In the genomic region with DNA sequence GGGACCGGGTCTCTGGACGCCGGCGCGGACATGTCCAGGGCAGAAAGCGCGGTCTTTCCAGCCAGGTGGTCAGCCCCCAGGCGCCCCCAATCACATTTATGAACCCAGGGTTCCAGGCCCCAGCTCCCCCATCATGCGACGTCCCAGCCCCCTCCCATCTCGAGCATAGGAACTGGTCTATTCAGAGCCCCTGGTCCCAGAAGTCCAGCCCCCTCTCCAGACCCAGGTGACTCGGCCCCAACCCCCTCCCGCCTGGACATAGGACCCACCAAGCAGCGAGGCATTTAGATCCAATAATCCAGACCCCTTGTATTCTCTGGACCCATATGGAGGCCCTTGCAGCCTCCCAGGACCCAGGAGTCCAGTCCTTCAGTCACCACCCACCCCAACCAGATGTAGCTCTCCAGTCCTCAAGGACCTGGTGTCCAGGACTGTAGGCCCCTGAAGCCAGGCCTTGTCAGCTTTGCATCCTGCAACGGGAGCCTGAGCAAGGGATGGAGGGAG, we compare ENCODE assay signal across 8 cellular contexts. TPM values are rescaled to one million over a fixed set of nuclear protein-coding genes. Genes with fewer than 3 reads are reported as not detected.
A peak's percentile ranks its signal among the peaks of the same experiment; 100 is the strongest.
DNase-seq lines count a peak whose midpoint lies in the region; ATAC-seq, FAIRE-seq and TF ChIP-seq lines count a peak whose summit lies in the region.

No MANE protein-coding gene starts in this region.

- no peak overlapping the region for H3K27ac ChIP-seq in ACC112 (ENCODE audit: low read depth, low read length)
- no peak overlapping the region for H3K27ac ChIP-seq in small intestine (ENCODE audit: low read depth in 1 of 2, low read length in 1 of 2)
- no peak overlapping the region for H3K27ac ChIP-seq in foreskin keratinocyte

- H3K9me3 Mint-ChIP-seq in naive thymus-derived CD8-positive, alpha-beta T cell, result no peaks in the 10 kb centered on the region

- no peaks in the 10 kb centered on the region for H3K9me3 ChIP-seq in small intestine (ENCODE audit: control insufficient read depth, low read depth)

- H3K4me1 Mint-ChIP-seq in naive thymus-derived CD8-positive, alpha-beta T cell, result peaks cover 14 to 32% (median 17%) of the 10 kb centered on the region in 4 donors

- H3K36me3 ChIP-seq in ACC112 (ENCODE audit: insufficient read depth, low read length) (no peaks in the 10 kb centered on the region), bronchial epithelial cell (ENCODE audit: control insufficient read depth, insufficient read depth, low read length) (no peaks in the 10 kb centered on the region), small intestine (ENCODE audit: control insufficient read depth in 2 of 2, insufficient read depth in 2 of 2, low read length in 2 of 2) (no peaks in the 10 kb centered on the region)

- no peak for ATAC-seq in naive thymus-derived CD8-positive, alpha-beta T cell
- no peak for ATAC-seq in foreskin keratinocyte
- no peak for ATAC-seq in HG03354 (IDR thresholded peaks at IDR 0.05; ENCODE audit: poor library complexity, severe bottlenecking, unreplicated experiment)

- peaks cover 0 to 2% (median 0%) of the 10 kb centered on the region in 3 donors for H3K36me3 Mint-ChIP-seq in naive thymus-derived CD8-positive, alpha-beta T cell

- WGBS in small intestine, 3 donors, result 1 to 4% (median 3%) methylated on average over 12 to 15 of the region's 15 CpGs

- H3K4me1 ChIP-seq in ACC112 (ENCODE audit: control insufficient read depth, insufficient read depth, low read length, unreplicated experiment), result peaks cover 6% of the 10 kb centered on the region
- peaks cover 0 to 3% of the 10 kb centered on the region in 2 donors for H3K4me1 ChIP-seq in small intestine (ENCODE audit: control insufficient read depth in 2 of 2, insufficient read depth in 1 of 2, low read depth in 1 of 2, low read length in 1 of 2)
- no peaks in the 10 kb centered on the region for H3K4me1 ChIP-seq in foreskin keratinocyte

- TF ChIP-seq CTCF in bronchial epithelial cell (IDR thresholded peaks at IDR 0.05; ENCODE audit: insufficient read depth, low read length, severe bottlenecking), result no peak
- no peak for TF ChIP-seq CTCF in foreskin keratinocyte (conservative IDR thresholded peaks at IDR 0.05)

- POLR2A ChIA-PET in naive thymus-derived CD8-positive, alpha-beta T cell (lab: Charles Lee), result no interaction called here

- peak overlapping the region; percentile 59 to 76 (median 68) for H3K4me3 Mint-ChIP-seq in naive thymus-derived CD8-positive, alpha-beta T cell

- 0 out of 2 replicates have a peak, but pooled peaks cover 7% of the 10 kb centered on the region for H3K27me3 ChIP-seq in ACC112 (ENCODE audit: insufficient read depth, low read length)
- no peaks in the 10 kb centered on the region for H3K27me3 ChIP-seq in bronchial epithelial cell (ENCODE audit: control insufficient read depth, insufficient read depth, low read length)
- H3K27me3 ChIP-seq in small intestine (ENCODE audit: control insufficient read depth in 2 of 2, insufficient read depth in 2 of 2, low read length in 2 of 2), result peaks cover 2 to 4% of the 10 kb centered on the region in 2 donors
- peaks cover 32% of the 10 kb centered on the region for H3K27me3 ChIP-seq in foreskin keratinocyte

- H3K27me3 Mint-ChIP-seq in naive thymus-derived CD8-positive, alpha-beta T cell, result peaks cover 10 to 80% (median 52%) of the 10 kb centered on the region in 5 donors

- H2AFZ ChIP-seq in ACC112 (ENCODE audit: low read length, unreplicated experiment), result peak overlapping the region; percentile 60

- H3K4me3 ChIP-seq in ACC112 (ENCODE audit: low read depth, low read length) (peak overlapping the region; percentile 79), bronchial epithelial cell (ENCODE audit: low read depth, low read length) (peak overlapping the region; percentile 25), small intestine (ENCODE audit: low read depth in 1 of 2, low read length in 2 of 2) (peak overlapping the region in 1 of 2 donors; percentile 39)

- FAIRE-seq in bronchial epithelial cell (lab: Jason Lieb, UNC) (no peak), small intestine (lab: Jason Lieb, UNC) (no peak)

- no peak overlapping the region for H3K27ac Mint-ChIP-seq in naive thymus-derived CD8-positive, alpha-beta T cell

- no peaks in the 10 kb centered on the region for H3K79me2 ChIP-seq in ACC112 (ENCODE audit: control insufficient read depth, insufficient read depth, low read length, unreplicated experiment)

- DNase-seq in HT-29 (ENCODE audit: low spot score) (peak; percentile 12), bronchial epithelial cell (ENCODE audit: low read depth) (no peak), small intestine (no peak), foreskin keratinocyte (no peak), NCI-H1092 treated with DMSO at 0.1 percent for 48 hours (lab: John Stamatoyannopoulos, UW) (no peak)
- DNase-seq in naive thymus-derived CD8-positive, alpha-beta T cell, result peak in 1 of 10 donors; percentile 15

RNA-seq across cellular contexts. Expression of a gene that starts 0.5 kb away (rescaled TPM):
- total RNA-seq in HT-29 (2014; rRNA removed; shearing (Covaris generic)), result 7.0 and 12.6 TPM in 2 replicates
- 0.26 and 0.51 TPM in 2 replicates for total RNA-seq in bronchial epithelial cell
- not detected for total RNA-seq in naive thymus-derived CD8-positive, alpha-beta T cell
- not detected for polyA plus RNA-seq in naive thymus-derived CD8-positive, alpha-beta T cell
- polyA plus RNA-seq in small intestine, result 10 to 100 TPM in 1 of 3 donors, 1 to 10 TPM in 1, not detected in 1; 3.6 to 13.8 TPM
- total RNA-seq in foreskin keratinocyte, result 0.95 and 1.2 TPM in 2 replicates
- 1.4 and 1.8 TPM in 2 replicates for polyA plus RNA-seq in foreskin keratinocyte

RNA-seq across cellular contexts. Expression of a gene that starts 12.2 kb away (rescaled TPM):
- not detected in 2 replicates for total RNA-seq in HT-29 (2014; rRNA removed; shearing (Covaris generic))
- total RNA-seq in bronchial epithelial cell, result not detected in 2 replicates
- total RNA-seq in naive thymus-derived CD8-positive, alpha-beta T cell, result under 1 TPM; 0.96 to 0.99 TPM
- polyA plus RNA-seq in naive thymus-derived CD8-positive, alpha-beta T cell, result under 1 TPM; 0.16 to 0.77 (median 0.35) TPM
- polyA plus RNA-seq in small intestine, result under 1 TPM in 1 of 3 donors, not detected in 2; 0.10 TPM
- total RNA-seq in foreskin keratinocyte, result 0.04 TPM in 1 of 2 replicates, not detected in the other
- polyA plus RNA-seq in foreskin keratinocyte, result 0.01 TPM in 1 of 2 replicates, not detected in the other

RNA-seq across cellular contexts. Expression of a gene that starts 16.6 kb away (rescaled TPM):
- not detected in 2 replicates for total RNA-seq in HT-29 (2014; rRNA removed; shearing (Covaris generic))
- total RNA-seq in bronchial epithelial cell (not detected in 2 replicates), foreskin keratinocyte (not detected in 2 replicates)
- under 1 TPM in 1 of 2 experiments, not detected in 1; 0.27 TPM for total RNA-seq in naive thymus-derived CD8-positive, alpha-beta T cell
- polyA plus RNA-seq in naive thymus-derived CD8-positive, alpha-beta T cell, result under 1 TPM in 1 of 3 donors, not detected in 2; 0.50 TPM
- polyA plus RNA-seq in small intestine (under 1 TPM in 1 of 3 donors, not detected in 2; 0.06 TPM), foreskin keratinocyte (not detected in 2 replicates)

RNA-seq across cellular contexts. Expression of a gene that starts 31.5 kb away (rescaled TPM):
- 26.6 and 31.0 TPM in 2 replicates for total RNA-seq in HT-29 (2014; rRNA removed; shearing (Covaris generic))
- 1.6 and 1.7 TPM in 2 replicates for total RNA-seq in bronchial epithelial cell
- 10 to 100 TPM; 42.7 to 48.7 TPM for total RNA-seq in naive thymus-derived CD8-positive, alpha-beta T cell
- 1 to 10 TPM; 1.2 to 2.8 (median 2.5) TPM for polyA plus RNA-seq in naive thymus-derived CD8-positive, alpha-beta T cell
- 1 to 10 TPM; 5.1 to 7.6 (median 5.8) TPM for polyA plus RNA-seq in small intestine
- total RNA-seq in foreskin keratinocyte, result 5.9 and 6.0 TPM in 2 replicates
- polyA plus RNA-seq in foreskin keratinocyte, result 4.9 and 6.6 TPM in 2 replicates

RNA-seq across cellular contexts. Expression of a gene that starts 33.5 kb away (rescaled TPM):
- 0.47 TPM in 1 of 2 replicates, not detected in the other for total RNA-seq in HT-29 (2014; rRNA removed; shearing (Covaris generic))
- total RNA-seq in bronchial epithelial cell, result 1.3 TPM in 1 of 2 replicates, not detected in the other
- total RNA-seq in naive thymus-derived CD8-positive, alpha-beta T cell, result 10 to 100 TPM; 85.7 to 87.7 TPM
- 1,000 to 10,000 TPM; 1,254 to 1,751 (median 1,469) TPM for polyA plus RNA-seq in naive thymus-derived CD8-positive, alpha-beta T cell
- polyA plus RNA-seq in small intestine, result 10 to 100 TPM in 2 of 3 donors, 1 to 10 TPM in 1; 2.7 to 17.6 (median 13.8) TPM
- total RNA-seq in foreskin keratinocyte, result 0.21 and 0.34 TPM in 2 replicates
- 0.19 and 0.28 TPM in 2 replicates for polyA plus RNA-seq in foreskin keratinocyte
